13 cellular contexts compared by ENCODE assay signal in the genomic region with DNA sequence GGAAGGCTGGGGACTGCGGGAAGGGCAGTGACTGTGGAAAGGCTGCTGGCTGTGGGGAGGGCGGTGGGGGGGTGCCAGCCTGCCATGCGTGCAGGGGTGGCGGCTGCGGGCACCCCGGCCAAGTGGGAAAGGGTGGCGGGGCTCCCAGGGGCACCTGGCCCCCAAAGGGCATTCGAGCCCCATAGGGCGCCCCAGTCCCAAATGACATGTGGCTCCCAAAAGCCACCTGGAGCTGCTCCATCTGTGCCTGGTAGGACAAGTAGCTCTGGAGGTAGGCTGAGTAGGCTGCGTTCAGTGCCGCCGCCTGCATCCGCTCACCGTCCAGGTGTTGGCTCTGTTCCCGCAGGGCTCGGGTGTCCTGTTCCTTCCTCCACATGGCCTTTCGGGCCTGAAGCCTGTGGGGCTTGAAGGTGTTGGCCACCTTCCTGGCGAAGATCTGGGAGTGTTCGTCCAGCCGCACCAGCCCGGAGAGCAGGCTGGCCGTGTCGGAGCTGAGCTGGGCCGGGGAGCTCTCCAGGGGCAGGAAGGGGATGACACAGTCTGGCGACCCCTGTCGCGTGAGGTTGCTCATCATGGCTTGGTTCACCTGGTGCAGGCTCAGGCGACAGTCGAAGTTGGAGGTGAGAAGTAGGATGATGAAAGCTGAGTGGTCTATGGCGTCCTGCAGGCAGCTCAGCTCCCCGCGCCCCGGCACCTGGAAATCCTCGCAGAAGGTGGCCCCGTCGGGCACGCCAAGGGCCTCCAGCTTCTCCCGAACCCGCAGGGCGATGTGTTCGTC. TPM values are rescaled to one million over a fixed set of nuclear protein-coding genes. Genes with fewer than 3 reads are reported as not detected.
A peak's percentile ranks its signal among the peaks of the same experiment; 100 is the strongest.
DNase-seq lines count a peak whose midpoint lies in the region; ATAC-seq and TF ChIP-seq lines count a peak whose summit lies in the region.
"Had no signal": no experiment of that assay in that cellular context is flagged by ENCODE, and none has a peak within 500 bp of the region (broad histone marks: within the 10 kb centered on the region; RNA-seq: fewer than 3 reads in every experiment).

No MANE protein-coding gene starts in this region.

- H3K27ac ChIP-seq in sigmoid colon: peak overlapping the region in 3 of 4 donors; percentile 19 to 64 (median 34)

- no peak for TF ChIP-seq EP300 in sigmoid colon (IDR thresholded peaks at IDR 0.05)

- intact Hi-C loops in dendritic cell treated with granulocyte-macrophage colony-stimulating factor and Interleukin-4, amounts not matched to agents 40 ng/mL and 50 ng/mL, for 4 days (cut with micrococcal nuclease): loop anchor here (2.0 kb wide), 1 partner anchor 14 kb away; a partner anchor contains a TSS
- intact Hi-C loops in sigmoid colon (cut with DNase I): no loop called here

- H3K4me3 ChIP-seq in Loucy (ENCODE audit: low read length, poor library complexity, severe bottlenecking) (no peak overlapping the region), sigmoid colon (no peak overlapping the region)

- no peak for ATAC-seq in HG03135 (IDR thresholded peaks at IDR 0.05; ENCODE audit: unreplicated experiment)

- peak overlapping the region; percentile 63 for H3K4me2 ChIP-seq in Loucy (ENCODE audit: low read depth, low read length, poor library complexity, severe bottlenecking)

- H3K4me1 Mint-ChIP-seq in dendritic cell treated with granulocyte-macrophage colony-stimulating factor and Interleukin-4, amounts not matched to agents 40 ng/mL and 50 ng/mL, for 4 days (ENCODE audit: low read depth): peaks cover 57% of the 10 kb centered on the region

- TF ChIP-seq CTCF in Loucy (conservative IDR thresholded peaks at IDR 0.05; ENCODE audit: low read length) (no peak), sigmoid colon (IDR thresholded peaks at IDR 0.05) (no peak)

- DNase-seq in COLO668 (lab: John Stamatoyannopoulos, UW; ENCODE audit: unreplicated experiment): peak; percentile 24
- DNase-seq in sigmoid colon: no peak
- DNase-seq in inferior parietal cortex (ENCODE audit: extremely low spot score): no peak
- no peak for DNase-seq in cerebellum (ENCODE audit: low spot score)
- no peak for DNase-seq in NCI-H774 (lab: John Stamatoyannopoulos, UW)
- DNase-seq: activated CD4-positive, alpha-beta T cell treated with anti-CD3 and anti-CD28 coated beads, Interleukin-2, amount 50 U/mL, for 1 hour had no signal

- peaks cover 67% of the 10 kb centered on the region for H3K36me3 Mint-ChIP-seq in dendritic cell treated with granulocyte-macrophage colony-stimulating factor and Interleukin-4, amounts not matched to agents 40 ng/mL and 50 ng/mL, for 4 days (ENCODE audit: low read depth)

- no peaks in the 10 kb centered on the region for H3K27me3 Mint-ChIP-seq in dendritic cell treated with granulocyte-macrophage colony-stimulating factor and Interleukin-4, amounts not matched to agents 40 ng/mL and 50 ng/mL, for 4 days

- no peaks in the 10 kb centered on the region for H3F3A ChIP-seq in Loucy (ENCODE audit: low read depth)

- peak overlapping the region; percentile 83; the same call in 1 of the 2 replicates for H2AFZ ChIP-seq in Loucy (ENCODE audit: low read length)

- H3K9me2 ChIP-seq in Loucy (replicated peaks; ENCODE audit: low read depth, low read length): no peaks in the 10 kb centered on the region

- H3K36me3 ChIP-seq in Loucy (ENCODE audit: insufficient read depth, low read length) (peaks cover 21% of the 10 kb centered on the region; the same call in 1 of the 2 replicates), sigmoid colon (peaks cover 9 to 33% (median 19%) of the 10 kb centered on the region in 4 donors)

- H3K9me3 Mint-ChIP-seq in dendritic cell treated with granulocyte-macrophage colony-stimulating factor and Interleukin-4, amounts not matched to agents 40 ng/mL and 50 ng/mL, for 4 days: no peaks in the 10 kb centered on the region
- H3K9me3 Mint-ChIP-seq: activated T-helper 1 cell treated with anti-CD3 and anti-CD28 coated beads, Interleukin-12 subunit alpha, Interleukin-12 subunit beta, Interleukin-2, Interleukin-4 antibody, amounts not matched to agents 30 ng/mL and 10 ng/mL and 1 ng/mL, durations not matched to agents 14 hours and 24 hours and 36 hours had no signal

- H3K4me1 ChIP-seq in Loucy (ENCODE audit: insufficient read depth, low read length, poor library complexity, severe bottlenecking): peaks cover 7% of the 10 kb centered on the region
- H3K4me1 ChIP-seq in sigmoid colon: peaks cover 0 to 34% (median 24%) of the 10 kb centered on the region in 4 donors

- no peak for TF ChIP-seq POLR2A in sigmoid colon (IDR thresholded peaks at IDR 0.05)

- WGBS in sigmoid colon, 2 donors: 95 to 96% methylated on average over 41 of the region's 41 CpGs

- peak overlapping the region; percentile 50 for H3K9ac ChIP-seq in Loucy (ENCODE audit: low read depth, low read length, poor library complexity, severe bottlenecking)

- peak overlapping the region; percentile 80 for H3K27ac Mint-ChIP-seq in dendritic cell treated with granulocyte-macrophage colony-stimulating factor and Interleukin-4, amounts not matched to agents 40 ng/mL and 50 ng/mL, for 4 days

- H3K9me3 ChIP-seq in Loucy (ENCODE audit: insufficient read depth, low read depth, low read length): no peaks in the 10 kb centered on the region
- no peaks in the 10 kb centered on the region for H3K9me3 ChIP-seq in sigmoid colon
- H3K9me3 ChIP-seq: tibial nerve had no signal

- H3K27me3 ChIP-seq in Loucy (ENCODE audit: insufficient read depth, low read length, poor library complexity, severe bottlenecking): no peaks in the 10 kb centered on the region
- H3K27me3 ChIP-seq in sigmoid colon: no peaks in the 10 kb centered on the region
- H3K27me3 ChIP-seq: dorsolateral prefrontal cortex, tibial nerve had no signal

- no peaks in the 10 kb centered on the region for H4K20me1 ChIP-seq in Loucy (ENCODE audit: insufficient read depth, low read length, poor library complexity, severe bottlenecking)

- H3K79me2 ChIP-seq in Loucy (ENCODE audit: insufficient read depth, low read length): no peaks in the 10 kb centered on the region

- no peak overlapping the region for H3K4me3 Mint-ChIP-seq in dendritic cell treated with granulocyte-macrophage colony-stimulating factor and Interleukin-4, amounts not matched to agents 40 ng/mL and 50 ng/mL, for 4 days

RNA-seq across cellular contexts. Expression of a gene that starts 14.9 kb away (rescaled TPM):
- total RNA-seq in sigmoid colon: 1 to 10 TPM; 3.9 to 5.3 (median 4.6) TPM
- 10 to 100 TPM; 17.4 to 49.0 (median 20.8) TPM for polyA plus RNA-seq in sigmoid colon
- 0.91 TPM for total RNA-seq in cerebellum
- total RNA-seq: G401 had no signal

RNA-seq across cellular contexts. Expression of a gene that starts 25.0 kb away (rescaled TPM):
- total RNA-seq in sigmoid colon (10 to 100 TPM; 10.2 to 12.9 (median 11.8) TPM), cerebellum (14.4 TPM)
- polyA plus RNA-seq in sigmoid colon: 1 to 10 TPM; 3.0 to 6.9 (median 5.3) TPM

RNA-seq across cellular contexts. Expression of a gene that starts 50.9 kb away (rescaled TPM):
- total RNA-seq in sigmoid colon (10 to 100 TPM; 20.3 to 34.2 (median 26.7) TPM), cerebellum (12.7 TPM)
- polyA plus RNA-seq in sigmoid colon: 100 to 1,000 TPM; 111 to 191 (median 112) TPM
